12 cellular contexts compared by ENCODE assay signal in genomic region chr6:130215526-130215925, GRCh38. TPM values are rescaled to one million over a fixed set of nuclear protein-coding genes. Genes with fewer than 3 reads are reported as not detected.
A peak's percentile ranks its signal among the peaks of the same experiment; 100 is the strongest.
DNase-seq lines count a peak whose midpoint lies in the region; ATAC-seq, FAIRE-seq and TF ChIP-seq lines count a peak whose summit lies in the region.
"Had no signal": no experiment of that assay in that cellular context is flagged by ENCODE, and none has a peak within 500 bp of the region (broad histone marks: within the 10 kb centered on the region; RNA-seq: fewer than 3 reads in every experiment).

No MANE protein-coding gene starts in this region.

- no peak overlapping the region for H3K4ac ChIP-seq in H1 (replicated peaks; ENCODE audit: insufficient read length, low read depth, low read length)

- H3K18ac ChIP-seq in H1 (ENCODE audit: extremely low read depth, low read length), result no peak overlapping the region

- DNase-seq in CD1c-positive myeloid dendritic cell (ENCODE audit: extremely low spot score), result peak; percentile 18
- peak; percentile 48 for DNase-seq in T-helper 2 cell treated with Interferon-gamma antibody and Interleukin-4, amounts not matched to agents 5 μg/mL and 100 μg/mL, for 36 hours (ENCODE audit: low spot score)
- DNase-seq in H1 (ENCODE audit: low read depth in 1 of 2, low spot score in 2 of 2), result no peak
- no peak for DNase-seq in kidney glomerular epithelial cell (lab: John Stamatoyannopoulos, UW)
- no peak for DNase-seq in NCI-H446 treated with DMSO at 0.1 percent for 48 hours (lab: John Stamatoyannopoulos, UW)
- DNase-seq: NCI-H2171, sigmoid colon had no signal

- H3K4me3 Mint-ChIP-seq in T-helper 2 cell treated with Interferon-gamma antibody and Interleukin-4, amounts not matched to agents 5 μg/mL and 100 μg/mL, for 36 hours, result peak overlapping the region; percentile 73
- H3K4me3 Mint-ChIP-seq: stimulated activated memory B cell treated with anti-CD40 and anti-IgM and Interleukin-4, amounts not matched to agents 10 μg/mL and 1 μg/mL and 100 μg/mL, for 72 hours had no signal

- no peak overlapping the region for H3K56ac ChIP-seq in H1 (replicated peaks; ENCODE audit: insufficient read length, low read depth, low read length)

- no peak overlapping the region for H4K91ac ChIP-seq in H1 (replicated peaks; ENCODE audit: insufficient read length, low read length)

- no peaks in the 10 kb centered on the region for H4K20me1 ChIP-seq in H1 (replicated peaks in 1 of 2; ENCODE audit: control insufficient read depth in 1 of 2, insufficient read depth in 2 of 2, low read length in 2 of 2)

- peaks cover 54% of the 10 kb centered on the region for H3K4me1 Mint-ChIP-seq in T-helper 2 cell treated with Interferon-gamma antibody and Interleukin-4, amounts not matched to agents 5 μg/mL and 100 μg/mL, for 36 hours (ENCODE audit: low read depth)

- H3K4me2 ChIP-seq in H1 (ENCODE audit: insufficient read depth in 1 of 2, low read depth in 2 of 2, low read length in 2 of 2), result no peak overlapping the region

- no peak overlapping the region for H3K23ac ChIP-seq in H1 (ENCODE audit: insufficient read length)

- no peaks in the 10 kb centered on the region; a peak in 2 of 7 replicates for H3K4me1 ChIP-seq in H1 (replicated peaks in 1 of 4; ENCODE audit: control insufficient read depth in 3 of 4, insufficient read depth in 4 of 4, low read length in 3 of 4)
- H3K4me1 ChIP-seq: sigmoid colon had no signal

- no peaks in the 10 kb centered on the region for H3K23me2 ChIP-seq in H1 (ENCODE audit: low read depth, low read length)

- H2BK120ac ChIP-seq in H1 (replicated peaks; ENCODE audit: low read depth, low read length), result no peak overlapping the region

- no peak overlapping the region for H3K14ac ChIP-seq in H1 (ENCODE audit: insufficient read length)

- H2BK5ac ChIP-seq in H1 (ENCODE audit: low read depth, low read length), result no peak overlapping the region

- H4K5ac ChIP-seq in H1 (ENCODE audit: insufficient read length, low read depth, low read length), result no peak overlapping the region

- POLR2A ChIA-PET in H1 (lab: Charles Lee; ENCODE audit: partially characterized antibody), result no interaction called here

- no peak for TF ChIP-seq CTCF in H1 (IDR thresholded peaks at IDR 0.05; ENCODE audit: control extremely low read depth in 1 of 3, insufficient read depth in 1 of 3, low read depth in 1 of 3, low read length in 3 of 3)

- no peak for TF ChIP-seq EP300 in H1 (IDR thresholded peaks at IDR 0.05; ENCODE audit: borderline replicate concordance in 1 of 2, low read depth in 2 of 2, low read length in 2 of 2)

- FAIRE-seq in H1 (lab: Jason Lieb, UNC), result peak; percentile 36

- no peak overlapping the region for H2BK15ac ChIP-seq in H1 (ENCODE audit: low read length)

- no peak for TF ChIP-seq RAD21 in H1 (IDR thresholded peaks at IDR 0.05 in 1 of 2, conservative IDR thresholded peaks at IDR 0.05 in 1 of 2; ENCODE audit: low read depth in 2 of 2, low read length in 2 of 2)

- peaks cover 76% of the 10 kb centered on the region for H3K36me3 Mint-ChIP-seq in T-helper 2 cell treated with Interferon-gamma antibody and Interleukin-4, amounts not matched to agents 5 μg/mL and 100 μg/mL, for 36 hours (ENCODE audit: low read depth)
- H3K36me3 Mint-ChIP-seq: stimulated activated memory B cell treated with anti-CD40 and anti-IgM and Interleukin-4, amounts not matched to agents 10 μg/mL and 1 μg/mL and 100 μg/mL, for 72 hours had no signal

- H2AK5ac ChIP-seq in H1 (ENCODE audit: low read depth, low read length), result no peak overlapping the region

- no peak overlapping the region for H4K8ac ChIP-seq in H1 (ENCODE audit: extremely low read depth, insufficient read depth, low read length)

- ATAC-seq in GM18867 (IDR thresholded peaks at IDR 0.05; ENCODE audit: unreplicated experiment), result peak; percentile 83
- ATAC-seq in GM21367 (IDR thresholded peaks at IDR 0.05; ENCODE audit: unreplicated experiment), result no peak
- no peak for ATAC-seq in HG02571 (IDR thresholded peaks at IDR 0.05; ENCODE audit: unreplicated experiment)
- ATAC-seq: stimulated activated memory B cell treated with anti-CD40 and anti-IgM and Interleukin-4, amounts not matched to agents 10 μg/mL and 1 μg/mL and 100 μg/mL, for 72 hours had no signal

- peaks cover 32% of the 10 kb centered on the region for H3K9me3 Mint-ChIP-seq in T-helper 2 cell treated with Interferon-gamma antibody and Interleukin-4, amounts not matched to agents 5 μg/mL and 100 μg/mL, for 36 hours
- H3K9me3 Mint-ChIP-seq: stimulated activated memory B cell treated with anti-CD40 and anti-IgM and Interleukin-4, amounts not matched to agents 10 μg/mL and 1 μg/mL and 100 μg/mL, for 72 hours had no signal

- WGBS in H1 (ENCODE audit: extremely low coverage in 1 of 2, insufficient coverage in 1 of 2, insufficient read length in 1 of 2, insufficient replicate concordance in 2 of 2, low coverage in 1 of 2, low lambda C conversion rate in 2 of 2, missing lambda C conversion rate in 1 of 2), 2 experiments, result 50% methylated on average over 1 of the region's 1 CpG; no CpG with 5 or more reads in 1 of the 2 experiments

- H3K79me2 ChIP-seq in H1 (ENCODE audit: control insufficient read depth in 1 of 2, insufficient read depth in 2 of 2, low read length in 2 of 2), result no peaks in the 10 kb centered on the region

- no peak overlapping the region for H2BK12ac ChIP-seq in H1 (ENCODE audit: low read depth, low read length)

- H2BK20ac ChIP-seq in H1 (ENCODE audit: low read length), result no peak overlapping the region

- no peak overlapping the region for H3K4me3 ChIP-seq in H1 (ENCODE audit: extremely low read depth in 1 of 4, insufficient read depth in 2 of 4, low read depth in 3 of 4, low read length in 4 of 4)
- H3K4me3 ChIP-seq: sigmoid colon had no signal

- no peaks in the 10 kb centered on the region for H3K36me3 ChIP-seq in H1 (ENCODE audit: control insufficient read depth in 2 of 4, insufficient read depth in 4 of 4, low read length in 3 of 4)
- H3K36me3 ChIP-seq: sigmoid colon had no signal

- H3K27me3 ChIP-seq in H1 (replicated peaks in 1 of 4; ENCODE audit: control insufficient read depth in 3 of 4, extremely low read depth in 1 of 4, insufficient read depth in 3 of 4, low read length in 3 of 4), result no peaks in the 10 kb centered on the region
- H3K27me3 ChIP-seq: sigmoid colon had no signal

- H3K9ac ChIP-seq in H1 (replicated peaks in 1 of 4; ENCODE audit: extremely low read depth in 1 of 4, low read depth in 3 of 4, low read length in 3 of 4), result no peak overlapping the region

- H3K27ac ChIP-seq in H1 (ENCODE audit: low read depth, low read length), result no peak overlapping the region
- H3K27ac ChIP-seq: sigmoid colon had no signal

- H2AFZ ChIP-seq in H1 (ENCODE audit: low read length), result no peak overlapping the region

- CTCF ChIA-PET in H1 (lab: Charles Lee; ENCODE audit: partially characterized antibody), result interaction anchor here (1.1 kb wide), 1 partner anchor 8 kb away, joined by 3 read pairs; no protein-coding TSS in a partner anchor

- no peaks in the 10 kb centered on the region for H3K79me1 ChIP-seq in H1 (ENCODE audit: low read depth, low read length)

- H3K27me3 Mint-ChIP-seq in T-helper 2 cell treated with Interferon-gamma antibody and Interleukin-4, amounts not matched to agents 5 μg/mL and 100 μg/mL, for 36 hours (ENCODE audit: low read depth), result no peaks in the 10 kb centered on the region
- H3K27me3 Mint-ChIP-seq: stimulated activated memory B cell treated with anti-CD40 and anti-IgM and Interleukin-4, amounts not matched to agents 10 μg/mL and 1 μg/mL and 100 μg/mL, for 72 hours had no signal

- no peak for TF ChIP-seq POLR2A in H1 (IDR thresholded peaks at IDR 0.05; ENCODE audit: control extremely low read depth in 1 of 2, low read depth in 2 of 2, low read length in 2 of 2)

- peak overlapping the region; percentile 75 for H3K27ac Mint-ChIP-seq in T-helper 2 cell treated with Interferon-gamma antibody and Interleukin-4, amounts not matched to agents 5 μg/mL and 100 μg/mL, for 36 hours
- H3K27ac Mint-ChIP-seq: stimulated activated memory B cell treated with anti-CD40 and anti-IgM and Interleukin-4, amounts not matched to agents 10 μg/mL and 1 μg/mL and 100 μg/mL, for 72 hours had no signal

- H3K9me3 ChIP-seq in H1 (ENCODE audit: insufficient read depth in 2 of 2, low read depth in 1 of 2, low read length in 1 of 2), result no peaks in the 10 kb centered on the region
- H3K9me3 ChIP-seq: sigmoid colon had no signal

TF ChIP-seq in H1, 55 proteins besides CTCF, POLR2A, EP300 and RAD21:
- peak; percentile 36; the same call in 1 of the 2 replicates for TF ChIP-seq E2F6 (IDR thresholded peaks at IDR 0.05)
- TF ChIP-seq NRF1 (IDR thresholded peaks at IDR 0.05; ENCODE audit: low read depth, low read length), result no peak
- peak; percentile 56; the same call in 1 of the 2 replicates for TF ChIP-seq BRCA1 (IDR thresholded peaks at IDR 0.05; ENCODE audit: low read depth, low read length)

RNA-seq across cellular contexts. Expression of gene SAMD3, which starts 7.2 kb away (rescaled TPM):
- total RNA-seq in H1 (2021; fragmentation: NEBNext Ultra II Directional; extraction: Animal tissue kit (Norgen Biotek cat#: 25700)), result 1.9 and 3.5 TPM in 2 replicates
- polyA plus RNA-seq in H1 (2011; rRNA removed), result 1.2 and 1.8 TPM in 2 replicates
- 1.4 TPM for polyA plus RNA-seq in H1 (2011; cell fraction: cytosol; rRNA removed)
- 1.7 TPM for polyA plus RNA-seq in H1 (2011; cell fraction: nucleus; rRNA removed)
- polyA plus RNA-seq in H1 (2012, experiment 1 of 2), result 0.72 to 2.3 TPM (median 0.97 TPM) in 4 replicates
- polyA plus RNA-seq in H1 (2012, experiment 2 of 2), result 0.64 TPM
- polyA plus RNA-seq in H1 (2013, experiment 1 of 2), result 3.0 TPM
- 1.9 TPM for polyA plus RNA-seq in H1 (2013, experiment 2 of 2)
- 1.3 and 3.4 TPM in 2 replicates for polyA minus RNA-seq in H1 (2011; rRNA and poly(A)+ RNA removed)
- polyA minus RNA-seq in H1 (2011; cell fraction: cytosol; rRNA and poly(A)+ RNA removed), result not detected
- 7.4 TPM for polyA minus RNA-seq in H1 (2011; cell fraction: nucleus; rRNA and poly(A)+ RNA removed)
- total RNA-seq: dermis microvascular lymphatic vessel endothelial cell had no signal

Comparison
In these comparisons a context has a peak if more than half of its experiments do, and no peak if none do; other contexts are left out.
1. DNase-seq: peak in CD1c-positive myeloid dendritic cell (single experiment) and T-helper 2 cell treated with Interferon-gamma antibody and Interleukin-4, amounts not matched to agents 5 μg/mL and 100 μg/mL, for 36 hours (single experiment); none in H1 (0 of 2), kidney glomerular epithelial cell (single experiment) and NCI-H446 treated with DMSO at 0.1 percent for 48 hours (single experiment).